In genomic region chr2:152472524-152472923, GRCh38 we compare ENCODE assay signal across 2 cellular contexts.
TF ChIP-seq lines count a peak whose summit lies in the region.

No MANE protein-coding gene starts in this region.

TF ChIP-seq in HEK293, 187 proteins besides CTCF, POLR2A, EP300 and RAD21:
- TF ChIP-seq SP2 (tag by site-specific recombination; IDR thresholded peaks at IDR 0.05) = no peak
- no peak for TF ChIP-seq ZNF555 (tag by site-specific recombination; conservative IDR thresholded peaks at IDR 0.05)
- 0 out of 2 replicates have a peak, but pooled peaks have one; percentile 35 for TF ChIP-seq OSR2 (tag by site-specific recombination; IDR thresholded peaks at IDR 0.05)
- no peak for TF ChIP-seq RBAK (tag by site-specific recombination; IDR thresholded peaks at IDR 0.05)
- peak; percentile 56; the same call in 1 of the 2 replicates for TF ChIP-seq ZXDB (tag by site-specific recombination; IDR thresholded peaks at IDR 0.05)
- TF ChIP-seq ZBTB7A (tag by site-specific recombination; IDR thresholded peaks at IDR 0.05; ENCODE audit: low read depth) = no peak
- no peak for TF ChIP-seq SCRT2 (tag by site-specific recombination; IDR thresholded peaks at IDR 0.05)

TF ChIP-seq in HepG2, 621 proteins besides CTCF, POLR2A, EP300 and RAD21 (continues in another document):
- TF ChIP-seq ZNF761 (CRISPR knock-in tag; conservative IDR thresholded peaks at IDR 0.05) (no peak), NR2F6 (IDR thresholded peaks at IDR 0.05) (peak; percentile 71), NR2F6 (CRISPR knock-in tag; IDR thresholded peaks at IDR 0.05) (peak; percentile 82), MIXL1 (CRISPR knock-in tag; IDR thresholded peaks at IDR 0.05) (peak; percentile 16; the same call in 1 of the 2 replicates), SALL1 (CRISPR knock-in tag; IDR thresholded peaks at IDR 0.05) (peak; percentile 70), CHCHD3 (CRISPR knock-in tag; IDR thresholded peaks at IDR 0.05) (no peak), HMG20A (CRISPR knock-in tag; IDR thresholded peaks at IDR 0.05; ENCODE audit: borderline replicate concordance) (peak; percentile 73; the same call in 1 of the 2 replicates), HMGXB3 (CRISPR knock-in tag; IDR thresholded peaks at IDR 0.05; ENCODE audit: borderline replicate concordance) (peak; percentile 22; the same call in 1 of the 2 replicates), ZNF235 (CRISPR knock-in tag; IDR thresholded peaks at IDR 0.05; ENCODE audit: borderline replicate concordance) (no peak), MED8 (CRISPR knock-in tag; IDR thresholded peaks at IDR 0.05; ENCODE audit: insufficient replicate concordance) (no peak), SKIL (CRISPR knock-in tag; IDR thresholded peaks at IDR 0.05; ENCODE audit: borderline replicate concordance) (0 out of 2 replicates have a peak, but pooled peaks have one; percentile 30), ZNF121 (CRISPR knock-in tag; IDR thresholded peaks at IDR 0.05) (no peak), SNAI1 (CRISPR knock-in tag; IDR thresholded peaks at IDR 0.05; ENCODE audit: borderline replicate concordance) (no peak), PBX3 (CRISPR knock-in tag; IDR thresholded peaks at IDR 0.05; ENCODE audit: borderline replicate concordance) (no peak), AKAP8 (CRISPR knock-in tag; IDR thresholded peaks at IDR 0.05) (no peak), NAIF1 (CRISPR knock-in tag; IDR thresholded peaks at IDR 0.05; ENCODE audit: borderline replicate concordance) (no peak), SAP130 (CRISPR knock-in tag; IDR thresholded peaks at IDR 0.05; ENCODE audit: low read depth) (peak; percentile 30; the same call in 1 of the 2 replicates), TCF7 (IDR thresholded peaks at IDR 0.05; ENCODE audit: low read depth) (no peak), ZNF709 (CRISPR knock-in tag; IDR thresholded peaks at IDR 0.05) (no peak), GRHL1 (CRISPR knock-in tag; conservative IDR thresholded peaks at IDR 0.05) (no peak), ARID5B (CRISPR knock-in tag; IDR thresholded peaks at IDR 0.05) (peak; percentile 88), ZMYM3 (CRISPR knock-in tag; IDR thresholded peaks at IDR 0.05) (no peak), DNMT3B (CRISPR knock-in tag; conservative IDR thresholded peaks at IDR 0.05) (no peak), FOXP1 (IDR thresholded peaks at IDR 0.05) (no peak), FOXP1 (CRISPR knock-in tag; IDR thresholded peaks at IDR 0.05) (no peak), RARA (CRISPR knock-in tag; IDR thresholded peaks at IDR 0.05) (peak; percentile 29; the same call in 1 of the 2 replicates), NR3C1 (CRISPR knock-in tag; IDR thresholded peaks at IDR 0.05) (no peak), SCMH1 (CRISPR knock-in tag; IDR thresholded peaks at IDR 0.05; ENCODE audit: borderline replicate concordance) (no peak), IKZF4 (CRISPR knock-in tag; IDR thresholded peaks at IDR 0.05; ENCODE audit: borderline replicate concordance, low read depth, not compliant biosample characterization) (no peak), ZNF343 (CRISPR knock-in tag; IDR thresholded peaks at IDR 0.05) (no peak), ZNF614 (CRISPR knock-in tag; IDR thresholded peaks at IDR 0.05; ENCODE audit: borderline replicate concordance) (0 out of 2 replicates have a peak, but pooled peaks have one; percentile 28), TBX2 (CRISPR knock-in tag; IDR thresholded peaks at IDR 0.05; ENCODE audit: borderline replicate concordance) (no peak), ZNF570 (CRISPR knock-in tag; IDR thresholded peaks at IDR 0.05; ENCODE audit: borderline replicate concordance) (no peak)
- TF ChIP-seq, protein P1, sequence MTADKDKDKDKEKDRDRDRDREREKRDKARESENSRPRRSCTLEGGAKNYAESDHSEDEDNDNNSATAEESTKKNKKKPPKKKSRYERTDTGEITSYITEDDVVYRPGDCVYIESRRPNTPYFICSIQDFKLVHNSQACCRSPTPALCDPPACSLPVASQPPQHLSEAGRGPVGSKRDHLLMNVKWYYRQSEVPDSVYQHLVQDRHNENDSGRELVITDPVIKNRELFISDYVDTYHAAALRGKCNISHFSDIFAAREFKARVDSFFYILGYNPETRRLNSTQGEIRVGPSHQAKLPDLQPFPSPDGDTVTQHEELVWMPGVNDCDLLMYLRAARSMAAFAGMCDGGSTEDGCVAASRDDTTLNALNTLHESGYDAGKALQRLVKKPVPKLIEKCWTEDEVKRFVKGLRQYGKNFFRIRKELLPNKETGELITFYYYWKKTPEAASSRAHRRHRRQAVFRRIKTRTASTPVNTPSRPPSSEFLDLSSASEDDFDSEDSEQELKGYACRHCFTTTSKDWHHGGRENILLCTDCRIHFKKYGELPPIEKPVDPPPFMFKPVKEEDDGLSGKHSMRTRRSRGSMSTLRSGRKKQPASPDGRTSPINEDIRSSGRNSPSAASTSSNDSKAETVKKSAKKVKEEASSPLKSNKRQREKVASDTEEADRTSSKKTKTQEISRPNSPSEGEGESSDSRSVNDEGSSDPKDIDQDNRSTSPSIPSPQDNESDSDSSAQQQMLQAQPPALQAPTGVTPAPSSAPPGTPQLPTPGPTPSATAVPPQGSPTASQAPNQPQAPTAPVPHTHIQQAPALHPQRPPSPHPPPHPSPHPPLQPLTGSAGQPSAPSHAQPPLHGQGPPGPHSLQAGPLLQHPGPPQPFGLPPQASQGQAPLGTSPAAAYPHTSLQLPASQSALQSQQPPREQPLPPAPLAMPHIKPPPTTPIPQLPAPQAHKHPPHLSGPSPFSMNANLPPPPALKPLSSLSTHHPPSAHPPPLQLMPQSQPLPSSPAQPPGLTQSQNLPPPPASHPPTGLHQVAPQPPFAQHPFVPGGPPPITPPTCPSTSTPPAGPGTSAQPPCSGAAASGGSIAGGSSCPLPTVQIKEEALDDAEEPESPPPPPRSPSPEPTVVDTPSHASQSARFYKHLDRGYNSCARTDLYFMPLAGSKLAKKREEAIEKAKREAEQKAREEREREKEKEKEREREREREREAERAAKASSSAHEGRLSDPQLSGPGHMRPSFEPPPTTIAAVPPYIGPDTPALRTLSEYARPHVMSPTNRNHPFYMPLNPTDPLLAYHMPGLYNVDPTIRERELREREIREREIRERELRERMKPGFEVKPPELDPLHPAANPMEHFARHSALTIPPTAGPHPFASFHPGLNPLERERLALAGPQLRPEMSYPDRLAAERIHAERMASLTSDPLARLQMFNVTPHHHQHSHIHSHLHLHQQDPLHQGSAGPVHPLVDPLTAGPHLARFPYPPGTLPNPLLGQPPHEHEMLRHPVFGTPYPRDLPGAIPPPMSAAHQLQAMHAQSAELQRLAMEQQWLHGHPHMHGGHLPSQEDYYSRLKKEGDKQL (CRISPR knock-in tag; IDR thresholded peaks at IDR 0.05; ENCODE audit: low read depth) = no peak; the same call in 1 of the 2 replicates
- TF ChIP-seq, protein P2, sequence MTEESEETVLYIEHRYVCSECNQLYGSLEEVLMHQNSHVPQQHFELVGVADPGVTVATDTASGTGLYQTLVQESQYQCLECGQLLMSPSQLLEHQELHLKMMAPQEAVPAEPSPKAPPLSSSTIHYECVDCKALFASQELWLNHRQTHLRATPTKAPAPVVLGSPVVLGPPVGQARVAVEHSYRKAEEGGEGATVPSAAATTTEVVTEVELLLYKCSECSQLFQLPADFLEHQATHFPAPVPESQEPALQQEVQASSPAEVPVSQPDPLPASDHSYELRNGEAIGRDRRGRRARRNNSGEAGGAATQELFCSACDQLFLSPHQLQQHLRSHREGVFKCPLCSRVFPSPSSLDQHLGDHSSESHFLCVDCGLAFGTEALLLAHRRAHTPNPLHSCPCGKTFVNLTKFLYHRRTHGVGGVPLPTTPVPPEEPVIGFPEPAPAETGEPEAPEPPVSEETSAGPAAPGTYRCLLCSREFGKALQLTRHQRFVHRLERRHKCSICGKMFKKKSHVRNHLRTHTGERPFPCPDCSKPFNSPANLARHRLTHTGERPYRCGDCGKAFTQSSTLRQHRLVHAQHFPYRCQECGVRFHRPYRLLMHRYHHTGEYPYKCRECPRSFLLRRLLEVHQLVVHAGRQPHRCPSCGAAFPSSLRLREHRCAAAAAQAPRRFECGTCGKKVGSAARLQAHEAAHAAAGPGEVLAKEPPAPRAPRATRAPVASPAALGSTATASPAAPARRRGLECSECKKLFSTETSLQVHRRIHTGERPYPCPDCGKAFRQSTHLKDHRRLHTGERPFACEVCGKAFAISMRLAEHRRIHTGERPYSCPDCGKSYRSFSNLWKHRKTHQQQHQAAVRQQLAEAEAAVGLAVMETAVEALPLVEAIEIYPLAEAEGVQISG (CRISPR knock-in tag; IDR thresholded peaks at IDR 0.05) = no peak
